In the genomic region with DNA sequence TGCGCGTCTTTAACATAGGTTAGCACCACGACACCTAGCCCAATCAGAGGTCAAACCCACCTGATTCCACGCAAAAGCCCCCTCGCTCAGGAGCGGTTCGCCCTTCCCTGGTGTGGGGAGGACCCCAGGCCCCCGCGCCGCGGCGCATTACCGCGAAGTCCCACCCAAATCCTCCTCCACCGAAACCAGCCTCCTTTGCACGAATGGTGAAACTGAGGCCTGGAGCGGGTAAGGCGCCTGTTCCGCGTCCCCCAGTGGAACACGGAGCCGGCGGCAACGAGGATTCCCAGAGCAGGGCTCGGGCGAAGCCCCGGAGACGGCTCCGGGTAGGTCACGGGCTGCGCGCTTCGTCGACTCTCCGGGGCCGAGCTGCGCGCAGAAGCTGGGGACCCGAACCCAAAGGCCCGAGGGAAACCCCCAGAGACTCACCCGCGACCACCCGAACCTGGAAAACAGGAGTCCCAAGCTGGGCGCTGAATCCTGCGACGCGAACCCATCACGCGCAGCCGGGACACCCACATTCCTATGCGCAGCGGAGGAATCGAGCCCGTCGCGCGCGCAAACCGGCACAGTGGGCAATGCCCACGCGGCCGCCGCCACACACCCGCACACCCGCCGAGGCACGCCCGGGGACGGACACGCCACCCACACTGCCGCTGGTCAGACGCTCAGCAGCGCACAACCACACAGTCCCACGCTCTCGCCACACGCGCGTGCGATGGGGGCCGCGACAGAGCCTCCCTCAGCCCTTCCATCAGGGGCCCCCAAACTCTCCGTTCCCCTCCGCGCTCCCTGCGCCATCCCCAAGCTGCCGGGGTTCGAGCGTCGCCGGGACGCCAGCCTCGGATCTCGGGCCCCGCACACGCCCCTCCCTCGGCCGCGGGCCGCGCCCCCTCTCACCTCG, we compare ENCODE assay signal across 8 cellular contexts. TPM values are rescaled to one million over a fixed set of nuclear protein-coding genes. Genes with fewer than 3 reads are reported as not detected.
DNase-seq lines count a peak whose midpoint lies in the region; TF ChIP-seq lines count a peak whose summit lies in the region.

No MANE protein-coding gene starts in this region.

- H3K4me1 ChIP-seq in Karpas-422 (ENCODE audit: low read length) (peaks cover 3% of the 10 kb centered on the region; the same call in 1 of the 2 replicates), muscle layer of duodenum (ENCODE audit: control insufficient read depth in 1 of 2, insufficient read depth in 2 of 2, low read length in 2 of 2) (peaks cover 5 to 17% of the 10 kb centered on the region in 2 donors)

- H3K27me3 ChIP-seq in Karpas-422 (ENCODE audit: low read length): no peaks in the 10 kb centered on the region
- H3K27me3 ChIP-seq in dorsolateral prefrontal cortex: peaks cover 0 to 29% (median 0%) of the 10 kb centered on the region in 45 donors
- H3K27me3 ChIP-seq in muscle layer of duodenum (ENCODE audit: low read depth, low read length): peaks cover 7% of the 10 kb centered on the region

- H3K79me2 ChIP-seq in Karpas-422 (ENCODE audit: low read length): no peaks in the 10 kb centered on the region

- H3K4me3 ChIP-seq in Karpas-422 (ENCODE audit: low read length) (peak overlapping the region; percentile 56; the same call in 1 of the 2 replicates), dorsolateral prefrontal cortex (peak overlapping the region; percentile 50 to 80 (median 70)), muscle layer of duodenum (ENCODE audit: low read depth in 1 of 2, low read length in 2 of 2) (peak overlapping the region; percentile 30 to 75)

- H3K27ac ChIP-seq in Karpas-422 (ENCODE audit: low read length) (no peak overlapping the region), dorsolateral prefrontal cortex (peak overlapping the region in 6 of 59 donors; percentile 3 to 59 (median 46)), muscle layer of duodenum (ENCODE audit: low read length) (no peak overlapping the region)

- H3K36me3 ChIP-seq in Karpas-422 (ENCODE audit: insufficient read depth, low read length): no peaks in the 10 kb centered on the region
- peaks cover 0 to 3% of the 10 kb centered on the region in 2 donors for H3K36me3 ChIP-seq in muscle layer of duodenum (ENCODE audit: control insufficient read depth in 1 of 2, insufficient read depth in 2 of 2, low read length in 2 of 2)

- no peak for TF ChIP-seq CTCF in dorsolateral prefrontal cortex (IDR thresholded peaks at IDR 0.05 in 54 of 56, conservative IDR thresholded peaks at IDR 0.05 in 2 of 56; ENCODE audit: low read depth in 1 of 56, partially characterized antibody in 56 of 56)

- peak; percentile 6 for DNase-seq in activated CD4-positive, alpha-beta T cell treated with anti-CD3 and anti-CD28 coated beads for 48 hours
- DNase-seq in activated CD4-positive, alpha-beta T cell treated with anti-CD3 and anti-CD28 coated beads for 1 hour: no peak
- DNase-seq in Karpas-422: no peak
- DNase-seq in dorsolateral prefrontal cortex: peak in 3 of 10 donors; percentile 22 to 57 (median 44)
- DNase-seq in amniotic stem cell (lab: John Stamatoyannopoulos, UW): no peak
- no peak for DNase-seq in kidney glomerular epithelial cell (lab: John Stamatoyannopoulos, UW)
- no peak for DNase-seq in islet precursor cell

- H3K4me2 ChIP-seq in Karpas-422 (ENCODE audit: low read depth, low read length, poor library complexity, severe bottlenecking): peak overlapping the region; percentile 56

- no peaks in the 10 kb centered on the region for H4K20me1 ChIP-seq in Karpas-422 (ENCODE audit: insufficient read depth, low read depth, low read length)

- H3K9me2 ChIP-seq in Karpas-422 (replicated peaks; ENCODE audit: insufficient read depth, low read length): no peaks in the 10 kb centered on the region

- H2AFZ ChIP-seq in Karpas-422 (ENCODE audit: low read length): no peak overlapping the region

- intact Hi-C loops in dorsolateral prefrontal cortex (cut with DNase I): no loop called here

- H3K9me3 ChIP-seq in Karpas-422 (ENCODE audit: low read length) (no peaks in the 10 kb centered on the region), muscle layer of duodenum (ENCODE audit: control insufficient read depth in 1 of 2, low read length in 2 of 2) (no peaks in the 10 kb centered on the region)

- peak overlapping the region; percentile 43; the same call in 1 of the 2 replicates for H3K9ac ChIP-seq in Karpas-422 (ENCODE audit: low read length)

RNA-seq across cellular contexts. Expression of a gene that starts 0.5 kb away (rescaled TPM):
- total RNA-seq in Karpas-422 (2014; rRNA removed; shearing (Covaris generic); ENCODE audit: low replicate concordance): not detected in 2 replicates
- 10 to 100 TPM in 35 of 120 experiments, 1 to 10 TPM in 85; 2.8 to 18.5 (median 9.0) TPM for total RNA-seq in dorsolateral prefrontal cortex
